In the genomic region with DNA sequence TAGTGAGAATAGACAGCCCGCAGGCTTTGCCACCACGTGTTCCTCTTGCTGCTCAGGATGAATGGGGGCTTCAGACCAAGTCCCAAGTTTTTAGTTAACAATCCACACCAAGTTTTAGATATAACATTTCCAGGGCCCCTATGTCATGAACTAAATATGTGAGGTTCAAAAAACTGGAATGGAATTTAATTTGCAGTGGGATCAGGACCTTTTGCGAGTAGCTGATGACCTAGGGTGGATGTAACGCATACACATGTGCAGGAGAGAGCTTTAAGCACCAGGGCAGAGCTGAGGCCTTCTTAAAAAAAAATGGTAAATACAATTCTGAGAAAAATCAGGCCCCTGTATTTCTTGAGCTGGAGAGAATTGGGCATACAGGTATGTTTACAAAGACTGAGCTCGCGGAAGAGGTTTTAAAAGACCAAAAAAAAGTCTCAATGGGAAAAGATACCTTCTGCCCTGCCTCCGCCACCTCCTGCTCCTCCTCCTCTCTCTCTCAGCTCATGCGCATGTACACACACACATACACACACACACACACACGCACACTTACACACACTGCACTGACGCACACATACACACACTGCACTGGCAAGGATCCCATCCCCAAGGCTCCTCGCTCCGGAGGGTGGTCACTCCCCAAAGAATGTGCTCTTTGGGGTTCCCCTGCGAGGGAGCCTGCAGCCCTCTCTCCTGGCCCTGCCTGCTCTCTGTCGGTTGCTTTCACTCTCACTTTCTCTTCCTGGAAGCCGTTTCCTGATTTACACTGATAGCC, we compare ENCODE assay signal across 8 cellular contexts. TPM values are rescaled to one million over a fixed set of nuclear protein-coding genes. Genes with fewer than 3 reads are reported as not detected.
A peak's percentile ranks its signal among the peaks of the same experiment; 100 is the strongest.
DNase-seq lines count a peak whose midpoint lies in the region; ATAC-seq, FAIRE-seq and TF ChIP-seq lines count a peak whose summit lies in the region.

No MANE protein-coding gene starts in this region.

- no TSS peak for BruUV-seq in HepG2 (replicated peaks; lab: Mats Ljungman, UMichigan)

- TF ChIP-seq CTCF in GM13976 (IDR thresholded peaks at IDR 0.05; ENCODE audit: borderline replicate concordance, control extremely low read depth, extremely low read depth, insufficient read depth, missing control alignments) (no peak), RWPE1 (conservative IDR thresholded peaks at IDR 0.05; ENCODE audit: low read depth) (no peak), brain (conservative IDR thresholded peaks at IDR 0.05) (no peak), HepG2 (CRISPR knock-in tag; IDR thresholded peaks at IDR 0.05) (no peak)

- H3K27ac ChIP-seq in RWPE1 (peak overlapping the region; percentile 53), HepG2 (ENCODE audit: extremely low read length, insufficient read depth, low read length) (no peak overlapping the region)

- WGBS in HepG2 (ENCODE audit: low lambda C conversion rate), result 12% methylated on average over 15 of the region's 15 CpGs

- CTCF ChIA-PET in RWPE1 (lab: Yijun Ruan, JAX), result interaction anchor here (0.7 kb wide), 2 partner anchors 171 to 595 kb away, joined by 3 to 4 read pairs; no protein-coding TSS in a partner anchor
- CTCF ChIA-PET in HepG2 (lab: Yijun Ruan, JAX; ENCODE audit: low intra/inter-chr PET ratio, low total read pairs), result no interaction called here

- H3K4me1 Mint-ChIP-seq in brain, result peaks cover 14% of the 10 kb centered on the region

- H3K4me3 Mint-ChIP-seq in brain, result peak overlapping the region; percentile 3 to 75 (median 58)

- peak overlapping the region; percentile 28; the same call in 1 of the 2 replicates for H3K9ac ChIP-seq in HepG2 (ENCODE audit: insufficient read depth, low read depth, low read length)

- peaks cover 8% of the 10 kb centered on the region for H3K27me3 Mint-ChIP-seq in brain

- peak overlapping the region; percentile 95 for H2AFZ ChIP-seq in HepG2 (ENCODE audit: low read length)

- TF ChIP-seq RAD21 in HepG2 (CRISPR knock-in tag; IDR thresholded peaks at IDR 0.05), result no peak

- in situ Hi-C loops in GM13976 (cut with MboI; ENCODE audit: low sequenced_read_pairs, unreplicated experiment) (no loop called here), HepG2 (cut with HindIII; ENCODE audit: extremely low pct_ligation_motif_present, low pct_unique_long_range_greater_than_20kb) (no loop called here)

- peak overlapping the region; percentile 88 for H3K4me2 ChIP-seq in HepG2 (ENCODE audit: low read depth, low read length)

- peaks cover 0 to 8% (median 4%) of the 10 kb centered on the region in 5 experiments for H3K9me3 Mint-ChIP-seq in brain

- POLR2A ChIA-PET in RWPE1 (lab: Yijun Ruan, JAX; ENCODE audit: low non-redundant PET), result no interaction called here
- POLR2A ChIA-PET in HepG2 (lab: Yijun Ruan, JAX), result no interaction called here

- ATAC-seq in HG02588 (IDR thresholded peaks at IDR 0.05; ENCODE audit: unreplicated experiment) (peak; percentile 70), HepG2 (peak; percentile 74)

- no peak for TF ChIP-seq EP300 in HepG2 (IDR thresholded peaks at IDR 0.05; ENCODE audit: low read depth in 2 of 2, low read length in 2 of 2)
- no peak for TF ChIP-seq EP300 in HepG2 (CRISPR knock-in tag; IDR thresholded peaks at IDR 0.05; ENCODE audit: borderline replicate concordance)

- no peaks in the 10 kb centered on the region for H3K36me3 ChIP-seq in HepG2 (replicated peaks in 1 of 2; ENCODE audit: control insufficient read depth in 1 of 2, insufficient read depth in 2 of 2, low read length in 2 of 2)

- intact Hi-C loops in HepG2 (cut with micrococcal nuclease; ENCODE audit: unreplicated experiment), result no loop called here

- H3K27me3 ChIP-seq in HepG2 (ENCODE audit: control insufficient read depth in 1 of 2, insufficient read depth in 2 of 2, low read length in 2 of 2), result peaks cover 3 to 45% of the 10 kb centered on the region in 2 experiments; a peak in 4 of 5 replicates

- no peaks in the 10 kb centered on the region for H3K36me3 Mint-ChIP-seq in brain

- no peak for TF ChIP-seq POLR2A in HepG2 (IDR thresholded peaks at IDR 0.05; ENCODE audit: insufficient read depth in 1 of 2, low read depth in 2 of 2, low read length in 2 of 2)

- H3K79me2 ChIP-seq in HepG2 (ENCODE audit: insufficient read depth, low read length), result no peaks in the 10 kb centered on the region

- no peaks in the 10 kb centered on the region for H4K20me1 ChIP-seq in HepG2 (ENCODE audit: insufficient read depth, low read length)

- H3K9me3 ChIP-seq in HepG2 (ENCODE audit: low read length), result no peaks in the 10 kb centered on the region

- DNase-seq in GM13976 (ENCODE audit: low spot score), result peak; percentile 70
- DNase-seq in RWPE1 (ENCODE audit: low spot score), result peak; percentile 17
- DNase-seq in HepG2 (ENCODE audit: low spot score), result no peak
- peak; percentile 26 to 29 for DNase-seq in stimulated activated CD4-positive, alpha-beta T cell treated with anti-CD3 and anti-CD28 coated beads, Interleukin-4, amount 100 ng/mL, for 48 hours (ENCODE audit: low read depth in 2 of 2)
- DNase-seq in 8988T, result no peak
- DNase-seq in NCI-H2107 treated with DMSO at 0.1 percent for 48 hours (lab: John Stamatoyannopoulos, UW; ENCODE audit: unreplicated experiment), result no peak

- no peak for FAIRE-seq in HepG2 (lab: Jason Lieb, UNC)

- peaks cover 9% of the 10 kb centered on the region; the same call in 1 of the 2 replicates for H3K4me1 ChIP-seq in HepG2 (ENCODE audit: insufficient read depth, low read length)

- peak overlapping the region in 3 of 5 experiments; percentile 61 to 71 (median 66) for H3K27ac Mint-ChIP-seq in brain

- H3K4me3 ChIP-seq in HepG2 (replicated peaks in 1 of 3; ENCODE audit: insufficient read depth in 1 of 3, low read depth in 2 of 3, low read length in 3 of 3), result peak overlapping the region; percentile 61 to 80 (median 65)

TF ChIP-seq in HepG2, 621 proteins besides CTCF, POLR2A, EP300 and RAD21 (continues in another document):
- TF ChIP-seq ZFP91 (CRISPR knock-in tag; IDR thresholded peaks at IDR 0.05; ENCODE audit: borderline replicate concordance) (0 out of 2 replicates have a peak, but pooled peaks have one; percentile 20), THYN1 (CRISPR knock-in tag; IDR thresholded peaks at IDR 0.05; ENCODE audit: borderline replicate concordance, low read depth) (no peak), ZNF292 (CRISPR knock-in tag; IDR thresholded peaks at IDR 0.05; ENCODE audit: borderline replicate concordance, low read depth) (peak; percentile 53; the same call in 1 of the 2 replicates), FOXA1 (IDR thresholded peaks at IDR 0.05) (no peak), FOXA1 (CRISPR knock-in tag; IDR thresholded peaks at IDR 0.05) (peak; percentile 47; the same call in 1 of the 2 replicates), GATA4 (IDR thresholded peaks at IDR 0.05; ENCODE audit: borderline replicate concordance, low read depth) (no peak)

RNA-seq across cellular contexts. Expression of gene IGF1R, which starts 48.2 kb away (rescaled TPM):
- polyA plus RNA-seq in brain (ENCODE audit: insufficient read depth, low read depth, low replicate concordance), result 11.4 TPM
- 12.0 and 15.9 TPM in 2 replicates for total RNA-seq in HepG2 (2016; rRNA removed; fragmentation: Illumina TruSeq; extraction: Trizol)
- 22.3 and 26.4 TPM in 2 replicates for total RNA-seq in HepG2 (2016; cell fraction: cytosol; rRNA removed; fragmentation: Illumina TruSeq; extraction: Trizol; ENCODE audit: low read depth)
- 12.4 and 15.9 TPM in 2 replicates for total RNA-seq in HepG2 (2016; cell fraction: insoluble cytoplasmic fraction; rRNA removed; fragmentation: Illumina TruSeq; extraction: Trizol)
- 9.1 and 9.4 TPM in 2 replicates for total RNA-seq in HepG2 (2016; cell fraction: membrane; rRNA removed; fragmentation: Illumina TruSeq; extraction: Trizol)
- total RNA-seq in HepG2 (2016; cell fraction: nucleus; rRNA removed; fragmentation: Illumina TruSeq; extraction: Trizol), result 30.4 and 44.0 TPM in 2 replicates
- 18.4 and 22.8 TPM in 2 replicates for polyA plus RNA-seq in HepG2 (2011; rRNA removed)
- 18.9 and 21.0 TPM in 2 replicates for polyA plus RNA-seq in HepG2 (2011; cell fraction: cytosol; rRNA removed)
- polyA plus RNA-seq in HepG2 (2011; cell fraction: nucleus; rRNA removed), result 132 and 162 TPM in 2 replicates
- polyA plus RNA-seq in HepG2 (2012), result 24.6 and 26.4 TPM in 2 replicates
- polyA plus RNA-seq in HepG2 (2016; cell fraction: cytosol; fragmentation: Illumina TruSeq; extraction: Trizol; ENCODE audit: low read depth), result 0.51 and 0.54 TPM in 2 replicates
- polyA plus RNA-seq in HepG2 (2016; cell fraction: insoluble cytoplasmic fraction; fragmentation: Illumina TruSeq; extraction: Trizol; ENCODE audit: low read depth), result 5.1 and 6.9 TPM in 2 replicates
- 1.3 and 1.5 TPM in 2 replicates for polyA plus RNA-seq in HepG2 (2016; cell fraction: membrane; fragmentation: Illumina TruSeq; extraction: Trizol; ENCODE audit: low read depth)
- 18.9 and 21.8 TPM in 2 replicates for polyA plus RNA-seq in HepG2 (2016; cell fraction: nucleus; fragmentation: Illumina TruSeq; extraction: Trizol; ENCODE audit: insufficient read depth, low read depth)
- 153 and 191 TPM in 2 replicates for polyA minus RNA-seq in HepG2 (2011; rRNA and poly(A)+ RNA removed; ENCODE audit: low replicate concordance)
- polyA minus RNA-seq in HepG2 (2011; cell fraction: cytosol; rRNA and poly(A)+ RNA removed), result 117 and 121 TPM in 2 replicates
- 127 TPM in 2 replicates for polyA minus RNA-seq in HepG2 (2011; cell fraction: nucleus; rRNA and poly(A)+ RNA removed)

Comparison
In these comparisons a context has a peak if more than half of its experiments do, and no peak if none do; other contexts are left out.
1. DNase-seq: peak in GM13976 (single experiment), RWPE1 (single experiment) and stimulated activated CD4-positive, alpha-beta T cell treated with anti-CD3 and anti-CD28 coated beads, Interleukin-4, amount 100 ng/mL, for 48 hours (2 of 2); none in HepG2 (single experiment), 8988T (single experiment) and NCI-H2107 treated with DMSO at 0.1 percent for 48 hours (single experiment).